In the genomic region with DNA sequence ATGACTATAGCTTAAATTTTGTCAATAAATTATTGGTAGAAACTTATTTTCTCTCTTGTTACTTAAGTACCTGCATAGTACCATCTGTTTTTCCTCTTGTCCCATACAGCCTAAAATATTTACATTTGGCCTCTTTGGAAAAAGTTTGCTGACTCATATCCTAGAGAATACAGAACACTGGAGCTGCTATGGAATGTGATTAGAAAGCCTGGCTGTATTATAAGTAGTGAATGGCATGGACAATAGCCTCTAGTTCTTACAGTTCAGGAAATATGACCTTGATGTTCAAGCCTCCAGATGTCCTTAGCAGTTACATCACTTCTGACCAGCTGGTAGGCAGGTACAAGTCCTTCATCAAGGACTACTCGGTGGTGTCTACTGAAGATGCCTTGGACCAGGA, we compare ENCODE assay signal across 28 cellular contexts. TPM values are rescaled to one million over a fixed set of nuclear protein-coding genes. Genes with fewer than 3 reads are reported as not detected.
A peak's percentile ranks its signal among the peaks of the same experiment; 100 is the strongest.
DNase-seq lines count a peak whose midpoint lies in the region; ATAC-seq and TF ChIP-seq lines count a peak whose summit lies in the region.
"Had no signal": no experiment of that assay in that cellular context is flagged by ENCODE, and none has a peak within 500 bp of the region (broad histone marks: within the 10 kb centered on the region; RNA-seq: fewer than 3 reads in every experiment).

No MANE protein-coding gene starts in this region.

- in situ Hi-C loops in astrocyte of the cerebellum (cut with HindIII; ENCODE audit: low sequenced_read_pairs): no loop called here

- H3K4me3 Mint-ChIP-seq in HFFc6: no peak overlapping the region
- H3K4me3 Mint-ChIP-seq: activated CD4-positive, alpha-beta memory T cell treated with anti-CD3 and anti-CD28 coated beads for 36 hours; CD4-positive, alpha-beta T cell; mesothelial cell of epicardium; naive B cell; T-helper 17 cell had no signal

- ATAC-seq in HG03095 (IDR thresholded peaks at IDR 0.05; ENCODE audit: unreplicated experiment): no peak
- ATAC-seq: left ventricle myocardium superior, T-helper 17 cell had no signal

- peaks cover 5% of the 10 kb centered on the region; the same call in 1 of the 2 replicates for H3K36me3 Mint-ChIP-seq in HFFc6 (ENCODE audit: low read depth)
- H3K36me3 Mint-ChIP-seq: activated CD4-positive, alpha-beta memory T cell treated with anti-CD3 and anti-CD28 coated beads for 36 hours; mesothelial cell of epicardium; naive B cell had no signal

- peaks cover 14% of the 10 kb centered on the region for H3K4me1 Mint-ChIP-seq in HFFc6 (ENCODE audit: low read depth)
- H3K4me1 Mint-ChIP-seq: mesothelial cell of epicardium, naive B cell, T-helper 17 cell had no signal

- H3K4me3 ChIP-seq in astrocyte of the cerebellum (ENCODE audit: low read depth, low read length) (no peak overlapping the region), fibroblast of mammary gland (ENCODE audit: control insufficient read depth, low read depth, low read length) (no peak overlapping the region)
- H3K4me3 ChIP-seq: prostate gland, sigmoid colon had no signal

- peaks cover 5% of the 10 kb centered on the region for H3K9me3 Mint-ChIP-seq in HFFc6
- H3K9me3 Mint-ChIP-seq: activated CD4-positive, alpha-beta memory T cell treated with anti-CD3 and anti-CD28 coated beads for 36 hours; CD4-positive, alpha-beta T cell; mesothelial cell of epicardium; naive B cell had no signal

- TF ChIP-seq CTCF in HFFc6 (IDR thresholded peaks at IDR 0.05) (no peak), astrocyte of the cerebellum (IDR thresholded peaks at IDR 0.05; ENCODE audit: low read depth, low read length, missing control alignments) (no peak), fibroblast of mammary gland (conservative IDR thresholded peaks at IDR 0.05; ENCODE audit: control insufficient read depth, insufficient read depth, low read depth, low read length) (no peak)

- H3K27me3 Mint-ChIP-seq in HFFc6 (ENCODE audit: insufficient read depth): peaks cover 2% of the 10 kb centered on the region; the same call in 1 of the 2 replicates

- no peak overlapping the region for H3K27ac Mint-ChIP-seq in HFFc6
- H3K27ac Mint-ChIP-seq: activated CD4-positive, alpha-beta memory T cell treated with anti-CD3 and anti-CD28 coated beads for 36 hours; CD4-positive, alpha-beta T cell; mesothelial cell of epicardium; naive B cell; T-helper 17 cell had no signal

- DNase-seq in HFFc6: peak; percentile 8
- peak; percentile 15 for DNase-seq in astrocyte of the cerebellum (ENCODE audit: low read depth)
- peak; percentile 19 for DNase-seq in fibroblast of mammary gland (ENCODE audit: low read depth)
- DNase-seq in midbrain (lab: John Stamatoyannopoulos, UW): no peak
- no peak for DNase-seq in stimulated activated CD4-positive, alpha-beta T cell treated with anti-CD3 and anti-CD28 coated beads, Interleukin-12 subunit alpha, Interleukin-12 subunit beta, amount 100 ng/mL, for 4 hours
- no peak for DNase-seq in dermis blood vessel endothelial cell
- DNase-seq: activated CD4-positive, alpha-beta memory T cell treated with anti-CD3 and anti-CD28 coated beads for 36 hours; activated CD4-positive, alpha-beta T cell treated with anti-CD3 and anti-CD28 coated beads for 1 hour; activated CD8-positive, alpha-beta memory T cell treated with anti-CD3 and anti-CD28 coated beads, Interleukin-2, amount 50 U/mL, for 4 hours; activated naive CD4-positive, alpha-beta T cell treated with Interleukin-2 at 50 U/mL for 16 hours; AML-193; CD4-positive, alpha-beta T cell; DND-41; head of caudate nucleus; left ventricle myocardium superior; naive B cell; NCI-H1092 treated with DMSO at 0.1 percent for 48 hours; NCI-H187; NCI-H2171 treated with DMSO at 0.1 percent for 48 hours; NCI-H510A; sigmoid colon; stimulated activated CD4-positive, alpha-beta T cell treated with anti-CD3 and anti-CD28 coated beads, Interleukin-4, amount 100 ng/mL, for 4 hours; T-helper 17 cell; trophoblast cell had no signal

RNA-seq across cellular contexts. Expression of a gene that starts 28.3 kb away (rescaled TPM):
- under 1 TPM in 2 of 6 experiments, not detected in 4; 0.05 to 0.12 TPM for total RNA-seq in HFFc6 (2021; fragmentation: NEBNext Ultra II Directional; extraction: Animal tissue kit (Norgen Biotek cat#: 25700))
- under 0.01 TPM in 1 of 2 replicates, not detected in the other for total RNA-seq in dermis blood vessel endothelial cell
- total RNA-seq: activated CD4-positive, alpha-beta memory T cell treated with anti-CD3 and anti-CD28 coated beads for 36 hours; CD4-positive, alpha-beta T cell; MCF 10A; T-helper 17 cell had no signal

Comparison
In these comparisons a context has a peak if more than half of its experiments do, and no peak if none do; other contexts are left out.
1. DNase-seq: peak in HFFc6 (single experiment), astrocyte of the cerebellum (single experiment) and fibroblast of mammary gland (single experiment); none in midbrain (single experiment), stimulated activated CD4-positive, alpha-beta T cell treated with anti-CD3 and anti-CD28 coated beads, Interleukin-12 subunit alpha, Interleukin-12 subunit beta, amount 100 ng/mL, for 4 hours (single experiment) and dermis blood vessel endothelial cell (single experiment).